In genomic region chr4:119479835-119480234, GRCh38 we compare ENCODE assay signal across 7 cellular contexts.
"Had no signal": no experiment of that assay in that cellular context is flagged by ENCODE, and none has a peak within 500 bp of the region (broad histone marks: within the 10 kb centered on the region; RNA-seq: fewer than 3 reads in every experiment).

No MANE protein-coding gene starts in this region.

- H3K4me3 ChIP-seq: GM23248, HAP-1 had no signal

- H3K27ac ChIP-seq: GM23248, HL-60 had no signal

- DNase-seq: GM23248, GOT3, H7, HFFc6 had no signal

- H3K9ac ChIP-seq: GM23248 had no signal

- H3K9me3 ChIP-seq: HAP-1 had no signal

- ATAC-seq: HCT116 had no signal

- H3K4me1 ChIP-seq: HAP-1 had no signal
